Comparison of ENCODE assay signal across 1 cellular context in genomic region chr3:121998030-121998580, GRCh38.
TF ChIP-seq lines count a peak whose summit lies in the region.

No MANE protein-coding gene starts in this region.

TF ChIP-seq in GM12878, 131 proteins besides CTCF, POLR2A, EP300 and RAD21 (continued from another document):
- TF ChIP-seq ZBTB40 (IDR thresholded peaks at IDR 0.05; ENCODE audit: borderline replicate concordance) (no peak), ZNF24 (IDR thresholded peaks at IDR 0.05) (no peak), HCFC1 (IDR thresholded peaks at IDR 0.05; ENCODE audit: low read length) (no peak), PKNOX1 (IDR thresholded peaks at IDR 0.05) (no peak), IRF4 (IDR thresholded peaks at IDR 0.05; ENCODE audit: low read depth, low read length) (peak; percentile 88)
